Comparison of ENCODE assay signal across 22 cellular contexts in genomic region chr7:76254781-76255180, GRCh38. TPM values are rescaled to one million over a fixed set of nuclear protein-coding genes. Genes with fewer than 3 reads are reported as not detected.
DNase-seq lines count a peak whose midpoint lies in the region; ATAC-seq and TF ChIP-seq lines count a peak whose summit lies in the region.
"Had no signal": no experiment of that assay in that cellular context is flagged by ENCODE, and none has a peak within 500 bp of the region (broad histone marks: within the 10 kb centered on the region; RNA-seq: fewer than 3 reads in every experiment).

No MANE protein-coding gene starts in this region.

- no peaks in the 10 kb centered on the region for H3K9me3 Mint-ChIP-seq in GM23338
- H3K9me3 Mint-ChIP-seq in WTC11 = no peaks in the 10 kb centered on the region
- no peaks in the 10 kb centered on the region for H3K9me3 Mint-ChIP-seq in activated naive CD4-positive, alpha-beta T cell treated with anti-CD3 and anti-CD28 coated beads for 36 hours
- H3K9me3 Mint-ChIP-seq in T-cell = no peaks in the 10 kb centered on the region
- H3K9me3 Mint-ChIP-seq: CD4-positive, alpha-beta T cell; H9; HFFc6 had no signal

- TF ChIP-seq CTCF in GM23338 (conservative IDR thresholded peaks at IDR 0.05; ENCODE audit: low read depth in 2 of 2) = no peak
- no peak for TF ChIP-seq CTCF in WTC11 (IDR thresholded peaks at IDR 0.05)

- no peak overlapping the region for H3K4me3 ChIP-seq in GM23338
- H3K4me3 ChIP-seq: A549; BLaER1 treated with 17β-estradiol and CSF1 and Interleukin-3, amounts not matched to agents 10 nM and 100 nM had no signal

- DNase-seq in GM23338 (ENCODE audit: low spot score) (no peak), WTC11 (ENCODE audit: low spot score) (no peak), head of caudate nucleus (peak in 24 of 42 donors; percentile 23 to 81 (median 44)), putamen (ENCODE audit: low spot score) (peak; percentile 62), NCI-H2081 treated with DMSO at 0.1 percent for 48 hours (lab: John Stamatoyannopoulos, UW) (no peak), T-cell (no peak)
- no peak for DNase-seq in activated naive CD4-positive, alpha-beta T cell treated with anti-CD3 and anti-CD28 coated beads for 36 hours
- DNase-seq: 8988T; ACHN; AML-193; BE2C; CD4-positive, alpha-beta T cell; CD8-positive, alpha-beta memory T cell; DMS 273 treated with DMSO at 0.1 percent for 48 hours; DMS79 treated with DMSO at 0.1 percent for 48 hours; GF-D8; H9; HFFc6 had no signal

- H3K27me3 Mint-ChIP-seq in GM23338 (ENCODE audit: insufficient read depth, low read depth, poor library complexity) = peaks cover 8% of the 10 kb centered on the region
- H3K27me3 Mint-ChIP-seq in WTC11 (ENCODE audit: low read depth) = no peaks in the 10 kb centered on the region
- peaks cover 15% of the 10 kb centered on the region for H3K27me3 Mint-ChIP-seq in activated naive CD4-positive, alpha-beta T cell treated with anti-CD3 and anti-CD28 coated beads for 36 hours (ENCODE audit: low read depth)
- peaks cover 20 to 27% of the 10 kb centered on the region in 2 donors for H3K27me3 Mint-ChIP-seq in T-cell

- H2AFZ ChIP-seq in GM23338 = no peak overlapping the region

- H3K36me3 Mint-ChIP-seq in GM23338 (ENCODE audit: low read depth) (peaks cover 12% of the 10 kb centered on the region), WTC11 (peaks cover 11% of the 10 kb centered on the region), T-cell (no peaks in the 10 kb centered on the region)
- no peaks in the 10 kb centered on the region for H3K36me3 Mint-ChIP-seq in activated naive CD4-positive, alpha-beta T cell treated with anti-CD3 and anti-CD28 coated beads for 36 hours (ENCODE audit: low read depth)
- H3K36me3 Mint-ChIP-seq: CD8-positive, alpha-beta memory T cell had no signal

- H3K4me1 ChIP-seq in GM23338 (ENCODE audit: insufficient read depth) = peaks cover 27% of the 10 kb centered on the region

- POLR2A ChIA-PET in WTC11 (lab: Charles Lee) (interaction anchor here (0.6 kb wide), 1 partner anchor 21 kb away, joined by 6 read pairs; no protein-coding TSS in a partner anchor), T-cell (lab: Charles Lee) (interaction anchor here in 1 of 2 donors (0.6 kb wide), 2 partner anchors 62 to 65 kb away, joined by 3 to 5 read pairs; no protein-coding TSS in a partner anchor)

- H3K79me2 ChIP-seq in GM23338 (replicated peaks; ENCODE audit: insufficient read depth) = no peaks in the 10 kb centered on the region

- H3F3A ChIP-seq in GM23338 (replicated peaks; ENCODE audit: low read depth) = peaks cover 12% of the 10 kb centered on the region; the same call in 1 of the 2 replicates

- ATAC-seq in GM23338 (no peak), WTC11 (no peak), T-cell (replicated peaks in 1 of 4) (no peak)
- ATAC-seq: A549, HCT116 had no signal

- H3K27ac ChIP-seq in GM23338 (ENCODE audit: low read depth) = no peak overlapping the region
- H3K27ac ChIP-seq: A549; BLaER1 treated with 17β-estradiol and CSF1 and Interleukin-3, amounts not matched to agents 10 nM and 100 nM had no signal

- no peaks in the 10 kb centered on the region for H3K36me3 ChIP-seq in GM23338 (ENCODE audit: insufficient read depth)
- H3K36me3 ChIP-seq: BLaER1 treated with 17β-estradiol and CSF1 and Interleukin-3, amounts not matched to agents 10 nM and 100 nM had no signal

- no peaks in the 10 kb centered on the region for H3K9me2 ChIP-seq in GM23338 (ENCODE audit: insufficient read depth)

- H3K27ac Mint-ChIP-seq in GM23338 (peak overlapping the region; percentile 53), WTC11 (peak overlapping the region; percentile 12; the same call in 1 of the 2 replicates), T-cell (no peak overlapping the region)
- H3K27ac Mint-ChIP-seq in activated naive CD4-positive, alpha-beta T cell treated with anti-CD3 and anti-CD28 coated beads for 36 hours = no peak overlapping the region
- H3K27ac Mint-ChIP-seq: CD4-positive, alpha-beta T cell; CD8-positive, alpha-beta memory T cell; HFFc6 had no signal

- H3K4me3 Mint-ChIP-seq in GM23338 (no peak overlapping the region), WTC11 (no peak overlapping the region), T-cell (no peak overlapping the region)
- H3K4me3 Mint-ChIP-seq in activated naive CD4-positive, alpha-beta T cell treated with anti-CD3 and anti-CD28 coated beads for 36 hours = no peak overlapping the region
- H3K4me3 Mint-ChIP-seq: CD14-positive monocyte; CD4-positive, alpha-beta T cell; CD8-positive, alpha-beta memory T cell; H9; HFFc6 had no signal

- CTCF ChIA-PET in WTC11 (lab: Charles Lee) (interaction anchor here (0.6 to 1.6 kb wide), 6 partner anchors 8 to 59 kb away, joined by 3 to 6 read pairs (median 4); partner anchors contain the start of gene SRRM3), T-cell (lab: Charles Lee) (interaction anchor here in 1 of 2 donors (0.6 kb wide), 2 partner anchors 78 to 451 kb away, joined by 3 to 4 read pairs; no protein-coding TSS in a partner anchor)
- CTCF ChIA-PET in activated naive CD4-positive, alpha-beta T cell treated with anti-CD3 and anti-CD28 coated beads for 36 hours (lab: Charles Lee) = interaction anchor here (1.3 kb wide), 1 partner anchor 36 kb away, joined by 3 read pairs; no protein-coding TSS in a partner anchor

- no peaks in the 10 kb centered on the region for H4K20me1 ChIP-seq in GM23338 (replicated peaks; ENCODE audit: insufficient read depth)

- H3K4me1 Mint-ChIP-seq in GM23338 = peaks cover 30% of the 10 kb centered on the region
- H3K4me1 Mint-ChIP-seq in WTC11 = peaks cover 31% of the 10 kb centered on the region
- no peaks in the 10 kb centered on the region for H3K4me1 Mint-ChIP-seq in activated naive CD4-positive, alpha-beta T cell treated with anti-CD3 and anti-CD28 coated beads for 36 hours (ENCODE audit: low read depth)
- H3K4me1 Mint-ChIP-seq in T-cell = peaks cover 0 to 2% (median 0%) of the 10 kb centered on the region in 3 donors

- no peak overlapping the region for H3K4me2 ChIP-seq in GM23338
- H3K4me2 ChIP-seq: A549; BLaER1 treated with 17β-estradiol and CSF1 and Interleukin-3, amounts not matched to agents 10 nM and 100 nM had no signal

- peaks cover 3% of the 10 kb centered on the region; the same call in 1 of the 2 replicates for H3K27me3 ChIP-seq in GM23338 (ENCODE audit: insufficient read depth)
- H3K27me3 ChIP-seq: BE2C had no signal

- intact Hi-C loops in head of caudate nucleus (cut with DNase I) = no loop called here
- intact Hi-C loops in activated naive CD4-positive, alpha-beta T cell treated with anti-CD3 and anti-CD28 coated beads for 36 hours (cut with micrococcal nuclease) = no loop called here

TF ChIP-seq in GM23338, 12 proteins besides CTCF, POLR2A, EP300 and RAD21 (continues in another document):
- TF ChIP-seq POLR2AphosphoS5 (IDR thresholded peaks at IDR 0.05; ENCODE audit: low read depth) (no peak), NANOG (IDR thresholded peaks at IDR 0.05; ENCODE audit: borderline replicate concordance) (no peak), ZNF331 (CRISPR knock-in tag; IDR thresholded peaks at IDR 0.05; ENCODE audit: low read depth) (no peak), CREB1 (CRISPR knock-in tag; IDR thresholded peaks at IDR 0.05; ENCODE audit: low read depth) (no peak), EZH2phosphoT487 (IDR thresholded peaks at IDR 0.05; ENCODE audit: unreplicated experiment) (no peak), ETS1 (IDR thresholded peaks at IDR 0.05) (no peak), ZNF114 (CRISPR knock-in tag; IDR thresholded peaks at IDR 0.05) (no peak)

TF ChIP-seq in WTC11, 78 proteins besides CTCF, POLR2A, EP300 and RAD21 (continues in another document):
- TF ChIP-seq AR (CRISPR knock-in tag; IDR thresholded peaks at IDR 0.05) (no peak), EMX1 (CRISPR knock-in tag; IDR thresholded peaks at IDR 0.05) (no peak), IRF1 (CRISPR knock-in tag; IDR thresholded peaks at IDR 0.05) (no peak), ZNF138 (CRISPR knock-in tag; conservative IDR thresholded peaks at IDR 0.05) (no peak)

RNA-seq across cellular contexts. Expression of gene HSPB1, which starts 47.7 kb away (rescaled TPM):
- 47.5 and 48.1 TPM in 2 replicates for total RNA-seq in GM23338 (2014; rRNA removed; shearing (Covaris generic))
- polyA plus RNA-seq in GM23338 (2016; fragmentation: Nextera tagmentation; extraction: Ambion mirVana) = 437 and 458 TPM in 2 replicates
- 202 to 299 TPM (median 285 TPM) in 3 replicates for total RNA-seq in WTC11 (2021)
- 100 to 1,000 TPM; 106 to 115 TPM for total RNA-seq in activated naive CD4-positive, alpha-beta T cell treated with anti-CD3 and anti-CD28 coated beads for 36 hours
- 10 to 100 TPM; 38.1 to 43.6 (median 40.1) TPM for total RNA-seq in T-cell

RNA-seq across cellular contexts. Expression of gene SRRM3, which starts 53.1 kb away (rescaled TPM):
- total RNA-seq in GM23338 (2014; rRNA removed; shearing (Covaris generic)) = 9.2 and 13.8 TPM in 2 replicates
- polyA plus RNA-seq in GM23338 (2016; fragmentation: Nextera tagmentation; extraction: Ambion mirVana) = 8.2 and 8.6 TPM in 2 replicates
- total RNA-seq in WTC11 (2021) (17.7 to 24.6 TPM (median 20.7 TPM) in 3 replicates), T-cell (not detected)
- total RNA-seq in activated naive CD4-positive, alpha-beta T cell treated with anti-CD3 and anti-CD28 coated beads for 36 hours = not detected
- total RNA-seq: CD4-positive, alpha-beta T cell; CD8-positive, alpha-beta memory T cell had no signal
- polyA plus RNA-seq: CD14-positive monocyte; CD8-positive, alpha-beta memory T cell had no signal

Comparison
In these comparisons a context has a peak if more than half of its experiments do, and no peak if none do; other contexts are left out.
1. DNase-seq: peak in head of caudate nucleus (24 of 42) and putamen (single experiment); none in GM23338 (single experiment), WTC11 (single experiment), activated naive CD4-positive, alpha-beta T cell treated with anti-CD3 and anti-CD28 coated beads for 36 hours (single experiment), NCI-H2081 treated with DMSO at 0.1 percent for 48 hours (single experiment) and T-cell (0 of 34).
2. H3K27ac Mint-ChIP-seq: peak in GM23338 (single experiment) and WTC11 (single experiment); none in activated naive CD4-positive, alpha-beta T cell treated with anti-CD3 and anti-CD28 coated beads for 36 hours (single experiment) and T-cell (0 of 2).